1 cellular context compared by ENCODE assay signal in the genomic region with DNA sequence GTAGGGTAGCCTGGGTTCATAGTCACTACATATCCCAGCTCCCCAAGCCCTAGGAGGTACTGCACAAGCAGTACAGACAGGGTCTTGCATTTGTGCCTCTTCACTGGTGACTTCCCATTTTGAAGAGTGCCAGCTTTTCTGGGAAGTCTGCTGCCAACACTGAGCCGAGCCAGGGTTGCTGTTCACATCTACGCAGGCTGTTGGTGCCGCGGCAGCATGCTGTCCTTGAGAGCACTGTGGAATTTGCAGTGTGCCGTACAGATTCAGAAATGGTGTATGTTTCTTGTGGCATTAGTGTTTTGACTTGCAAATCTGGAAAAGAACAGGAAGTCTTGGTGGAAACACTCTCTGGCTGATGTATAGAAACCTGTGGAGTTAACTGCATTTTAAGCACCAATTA.
TF ChIP-seq lines count a peak whose summit lies in the region.

No MANE protein-coding gene starts in this region.

TF ChIP-seq in GM23338, 12 proteins besides CTCF, POLR2A, EP300 and RAD21 (continued from another document):
- TF ChIP-seq, protein P1, sequence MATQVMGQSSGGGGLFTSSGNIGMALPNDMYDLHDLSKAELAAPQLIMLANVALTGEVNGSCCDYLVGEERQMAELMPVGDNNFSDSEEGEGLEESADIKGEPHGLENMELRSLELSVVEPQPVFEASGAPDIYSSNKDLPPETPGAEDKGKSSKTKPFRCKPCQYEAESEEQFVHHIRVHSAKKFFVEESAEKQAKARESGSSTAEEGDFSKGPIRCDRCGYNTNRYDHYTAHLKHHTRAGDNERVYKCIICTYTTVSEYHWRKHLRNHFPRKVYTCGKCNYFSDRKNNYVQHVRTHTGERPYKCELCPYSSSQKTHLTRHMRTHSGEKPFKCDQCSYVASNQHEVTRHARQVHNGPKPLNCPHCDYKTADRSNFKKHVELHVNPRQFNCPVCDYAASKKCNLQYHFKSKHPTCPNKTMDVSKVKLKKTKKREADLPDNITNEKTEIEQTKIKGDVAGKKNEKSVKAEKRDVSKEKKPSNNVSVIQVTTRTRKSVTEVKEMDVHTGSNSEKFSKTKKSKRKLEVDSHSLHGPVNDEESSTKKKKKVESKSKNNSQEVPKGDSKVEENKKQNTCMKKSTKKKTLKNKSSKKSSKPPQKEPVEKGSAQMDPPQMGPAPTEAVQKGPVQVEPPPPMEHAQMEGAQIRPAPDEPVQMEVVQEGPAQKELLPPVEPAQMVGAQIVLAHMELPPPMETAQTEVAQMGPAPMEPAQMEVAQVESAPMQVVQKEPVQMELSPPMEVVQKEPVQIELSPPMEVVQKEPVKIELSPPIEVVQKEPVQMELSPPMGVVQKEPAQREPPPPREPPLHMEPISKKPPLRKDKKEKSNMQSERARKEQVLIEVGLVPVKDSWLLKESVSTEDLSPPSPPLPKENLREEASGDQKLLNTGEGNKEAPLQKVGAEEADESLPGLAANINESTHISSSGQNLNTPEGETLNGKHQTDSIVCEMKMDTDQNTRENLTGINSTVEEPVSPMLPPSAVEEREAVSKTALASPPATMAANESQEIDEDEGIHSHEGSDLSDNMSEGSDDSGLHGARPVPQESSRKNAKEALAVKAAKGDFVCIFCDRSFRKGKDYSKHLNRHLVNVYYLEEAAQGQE (IDR thresholded peaks at IDR 0.05; ENCODE audit: unreplicated experiment), result no peak
- TF ChIP-seq CREB1 (CRISPR knock-in tag; IDR thresholded peaks at IDR 0.05; ENCODE audit: low read depth) (no peak), EZH2 (IDR thresholded peaks at IDR 0.05; ENCODE audit: low read depth, unreplicated experiment) (no peak), STAT1 (IDR thresholded peaks at IDR 0.05; ENCODE audit: unreplicated experiment) (no peak), ZNF331 (CRISPR knock-in tag; IDR thresholded peaks at IDR 0.05; ENCODE audit: low read depth) (no peak), ZNF114 (CRISPR knock-in tag; IDR thresholded peaks at IDR 0.05) (no peak), POLR2AphosphoS5 (IDR thresholded peaks at IDR 0.05; ENCODE audit: low read depth) (no peak)
